In genomic region chr17:51120357-51120738, GRCh38 we compare ENCODE assay signal across 1 cellular context.
TF ChIP-seq lines count a peak whose summit lies in the region.

No MANE protein-coding gene starts in this region.

TF ChIP-seq in GM23338, 12 proteins besides CTCF, POLR2A, EP300 and RAD21 (continued from another document):
- TF ChIP-seq, protein P1, sequence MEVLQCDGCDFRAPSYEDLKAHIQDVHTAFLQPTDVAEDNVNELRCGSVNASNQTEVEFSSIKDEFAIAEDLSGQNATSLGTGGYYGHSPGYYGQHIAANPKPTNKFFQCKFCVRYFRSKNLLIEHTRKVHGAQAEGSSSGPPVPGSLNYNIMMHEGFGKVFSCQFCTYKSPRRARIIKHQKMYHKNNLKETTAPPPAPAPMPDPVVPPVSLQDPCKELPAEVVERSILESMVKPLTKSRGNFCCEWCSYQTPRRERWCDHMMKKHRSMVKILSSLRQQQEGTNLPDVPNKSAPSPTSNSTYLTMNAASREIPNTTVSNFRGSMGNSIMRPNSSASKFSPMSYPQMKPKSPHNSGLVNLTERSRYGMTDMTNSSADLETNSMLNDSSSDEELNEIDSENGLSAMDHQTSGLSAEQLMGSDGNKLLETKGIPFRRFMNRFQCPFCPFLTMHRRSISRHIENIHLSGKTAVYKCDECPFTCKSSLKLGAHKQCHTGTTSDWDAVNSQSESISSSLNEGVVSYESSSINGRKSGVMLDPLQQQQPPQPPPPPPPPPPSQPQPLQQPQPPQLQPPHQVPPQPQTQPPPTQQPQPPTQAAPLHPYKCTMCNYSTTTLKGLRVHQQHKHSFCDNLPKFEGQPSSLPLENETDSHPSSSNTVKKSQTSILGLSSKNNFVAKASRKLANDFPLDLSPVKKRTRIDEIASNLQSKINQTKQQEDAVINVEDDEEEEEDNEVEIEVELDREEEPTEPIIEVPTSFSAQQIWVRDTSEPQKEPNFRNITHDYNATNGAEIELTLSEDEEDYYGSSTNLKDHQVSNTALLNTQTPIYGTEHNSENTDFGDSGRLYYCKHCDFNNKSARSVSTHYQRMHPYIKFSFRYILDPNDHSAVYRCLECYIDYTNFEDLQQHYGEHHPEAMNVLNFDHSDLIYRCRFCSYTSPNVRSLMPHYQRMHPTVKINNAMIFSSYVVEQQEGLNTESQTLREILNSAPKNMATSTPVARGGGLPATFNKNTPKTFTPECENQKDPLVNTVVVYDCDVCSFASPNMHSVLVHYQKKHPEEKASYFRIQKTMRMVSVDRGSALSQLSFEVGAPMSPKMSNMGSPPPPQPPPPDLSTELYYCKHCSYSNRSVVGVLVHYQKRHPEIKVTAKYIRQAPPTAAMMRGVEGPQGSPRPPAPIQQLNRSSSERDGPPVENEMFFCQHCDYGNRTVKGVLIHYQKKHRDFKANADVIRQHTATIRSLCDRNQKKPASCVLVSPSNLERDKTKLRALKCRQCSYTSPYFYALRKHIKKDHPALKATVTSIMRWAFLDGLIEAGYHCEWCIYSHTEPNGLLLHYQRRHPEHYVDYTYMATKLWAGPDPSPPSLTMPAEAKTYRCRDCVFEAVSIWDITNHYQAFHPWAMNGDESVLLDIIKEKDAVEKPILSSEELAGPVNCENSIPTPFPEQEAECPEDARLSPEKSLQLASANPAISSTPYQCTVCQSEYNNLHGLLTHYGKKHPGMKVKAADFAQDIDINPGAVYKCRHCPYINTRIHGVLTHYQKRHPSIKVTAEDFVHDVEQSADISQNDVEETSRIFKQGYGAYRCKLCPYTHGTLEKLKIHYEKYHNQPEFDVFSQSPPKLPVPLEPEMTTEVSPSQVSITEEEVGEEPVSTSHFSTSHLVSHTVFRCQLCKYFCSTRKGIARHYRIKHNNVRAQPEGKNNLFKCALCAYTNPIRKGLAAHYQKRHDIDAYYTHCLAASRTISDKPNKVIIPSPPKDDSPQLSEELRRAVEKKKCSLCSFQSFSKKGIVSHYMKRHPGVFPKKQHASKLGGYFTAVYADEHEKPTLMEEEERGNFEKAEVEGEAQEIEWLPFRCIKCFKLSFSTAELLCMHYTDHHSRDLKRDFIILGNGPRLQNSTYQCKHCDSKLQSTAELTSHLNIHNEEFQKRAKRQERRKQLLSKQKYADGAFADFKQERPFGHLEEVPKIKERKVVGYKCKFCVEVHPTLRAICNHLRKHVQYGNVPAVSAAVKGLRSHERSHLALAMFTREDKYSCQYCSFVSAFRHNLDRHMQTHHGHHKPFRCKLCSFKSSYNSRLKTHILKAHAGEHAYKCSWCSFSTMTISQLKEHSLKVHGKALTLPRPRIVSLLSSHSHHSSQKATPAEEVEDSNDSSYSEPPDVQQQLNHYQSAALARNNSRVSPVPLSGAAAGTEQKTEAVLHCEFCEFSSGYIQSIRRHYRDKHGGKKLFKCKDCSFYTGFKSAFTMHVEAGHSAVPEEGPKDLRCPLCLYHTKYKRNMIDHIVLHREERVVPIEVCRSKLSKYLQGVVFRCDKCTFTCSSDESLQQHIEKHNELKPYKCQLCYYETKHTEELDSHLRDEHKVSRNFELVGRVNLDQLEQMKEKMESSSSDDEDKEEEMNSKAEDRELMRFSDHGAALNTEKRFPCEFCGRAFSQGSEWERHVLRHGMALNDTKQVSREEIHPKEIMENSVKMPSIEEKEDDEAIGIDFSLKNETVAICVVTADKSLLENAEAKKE (CRISPR knock-in tag; IDR thresholded peaks at IDR 0.05): no peak
